ENCODE assay signal across 2 cellular contexts in genomic region chr14:24364841-24365240, GRCh38.
TF ChIP-seq lines count a peak whose summit lies in the region.

No MANE protein-coding gene starts in this region.

TF ChIP-seq in SK-N-SH, 30 proteins besides CTCF, POLR2A, EP300 and RAD21:
- TF ChIP-seq MEF2A (IDR thresholded peaks at IDR 0.05; ENCODE audit: borderline replicate concordance, low read depth): no peak
- TF ChIP-seq MXI1 (IDR thresholded peaks at IDR 0.05; ENCODE audit: low read depth, low read length): no peak
- no peak for TF ChIP-seq GATA2 (CRISPR knock-in tag; IDR thresholded peaks at IDR 0.05)
- TF ChIP-seq ELF1 (IDR thresholded peaks at IDR 0.05): no peak
- TF ChIP-seq NRF1 (IDR thresholded peaks at IDR 0.05; ENCODE audit: low read depth, low read length): no peak
- no peak for TF ChIP-seq RFX5 (IDR thresholded peaks at IDR 0.05; ENCODE audit: low read length)
- TF ChIP-seq, protein P1, sequence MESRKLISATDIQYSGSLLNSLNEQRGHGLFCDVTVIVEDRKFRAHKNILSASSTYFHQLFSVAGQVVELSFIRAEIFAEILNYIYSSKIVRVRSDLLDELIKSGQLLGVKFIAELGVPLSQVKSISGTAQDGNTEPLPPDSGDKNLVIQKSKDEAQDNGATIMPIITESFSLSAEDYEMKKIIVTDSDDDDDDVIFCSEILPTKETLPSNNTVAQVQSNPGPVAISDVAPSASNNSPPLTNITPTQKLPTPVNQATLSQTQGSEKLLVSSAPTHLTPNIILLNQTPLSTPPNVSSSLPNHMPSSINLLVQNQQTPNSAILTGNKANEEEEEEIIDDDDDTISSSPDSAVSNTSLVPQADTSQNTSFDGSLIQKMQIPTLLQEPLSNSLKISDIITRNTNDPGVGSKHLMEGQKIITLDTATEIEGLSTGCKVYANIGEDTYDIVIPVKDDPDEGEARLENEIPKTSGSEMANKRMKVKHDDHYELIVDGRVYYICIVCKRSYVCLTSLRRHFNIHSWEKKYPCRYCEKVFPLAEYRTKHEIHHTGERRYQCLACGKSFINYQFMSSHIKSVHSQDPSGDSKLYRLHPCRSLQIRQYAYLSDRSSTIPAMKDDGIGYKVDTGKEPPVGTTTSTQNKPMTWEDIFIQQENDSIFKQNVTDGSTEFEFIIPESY (IDR thresholded peaks at IDR 0.05; ENCODE audit: borderline replicate concordance, low read depth): no peak
- TF ChIP-seq REST (IDR thresholded peaks at IDR 0.05; ENCODE audit: low read depth, low read length): no peak
- TF ChIP-seq FOSL2 (IDR thresholded peaks at IDR 0.05; ENCODE audit: borderline replicate concordance, low read depth): no peak
- TF ChIP-seq NFIC (IDR thresholded peaks at IDR 0.05; ENCODE audit: borderline replicate concordance): no peak
- no peak for TF ChIP-seq USF1 (IDR thresholded peaks at IDR 0.05; ENCODE audit: borderline replicate concordance, low read depth)
- no peak for TF ChIP-seq FOXJ3 (CRISPR knock-in tag; IDR thresholded peaks at IDR 0.05)
- no peak for TF ChIP-seq JUND (IDR thresholded peaks at IDR 0.05)
- TF ChIP-seq RXRA (IDR thresholded peaks at IDR 0.05; ENCODE audit: borderline replicate concordance, low read depth): no peak
- no peak for TF ChIP-seq MAX (IDR thresholded peaks at IDR 0.05; ENCODE audit: low read depth)
- no peak for TF ChIP-seq CHD2 (IDR thresholded peaks at IDR 0.05; ENCODE audit: low read length, partially characterized antibody)
TF ChIP-seq in SK-N-SH: peak in this region for 0.

TF ChIP-seq in SK-N-SH treated with all-trans-retinoic acid at 6 μM for 48 hours, 23 proteins besides CTCF, POLR2A, EP300 and RAD21:
- TF ChIP-seq OSR1 (CRISPR knock-in tag; IDR thresholded peaks at IDR 0.05): no peak
- no peak for TF ChIP-seq ZC3H10 (CRISPR knock-in tag; IDR thresholded peaks at IDR 0.05)
- no peak for TF ChIP-seq CREB5 (CRISPR knock-in tag; IDR thresholded peaks at IDR 0.05; ENCODE audit: low read depth)
- no peak for TF ChIP-seq TOX (CRISPR knock-in tag; IDR thresholded peaks at IDR 0.05; ENCODE audit: borderline replicate concordance)
- no peak for TF ChIP-seq RARB (CRISPR knock-in tag; IDR thresholded peaks at IDR 0.05)
- no peak for TF ChIP-seq ZNF8 (CRISPR knock-in tag; IDR thresholded peaks at IDR 0.05)
